In the genomic region with DNA sequence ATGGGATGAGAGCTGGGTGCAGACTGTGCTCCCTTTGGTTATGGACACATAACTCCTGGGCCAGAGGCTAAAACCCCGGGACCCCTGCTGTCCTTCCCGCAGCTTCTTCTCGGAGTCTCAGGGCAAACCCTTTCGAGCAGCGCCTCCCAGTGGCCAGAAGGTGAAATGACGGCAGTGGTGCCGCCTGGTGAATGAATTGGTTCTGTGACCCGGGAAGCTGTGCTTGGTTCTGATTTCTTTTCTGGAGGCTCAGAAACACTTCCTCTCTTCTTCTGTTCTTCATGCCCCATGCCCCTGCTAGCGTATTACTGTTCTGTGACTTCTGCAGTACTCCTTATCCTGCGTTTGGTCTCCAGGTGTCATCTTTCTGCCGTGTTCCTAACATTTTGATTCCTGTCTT, we compare ENCODE assay signal across 8 cellular contexts.
DNase-seq lines count a peak whose midpoint lies in the region; ATAC-seq, FAIRE-seq and TF ChIP-seq lines count a peak whose summit lies in the region.
"Not testable (repeated sequence)": the region's sequence is repeated elsewhere in the genome, so short reads cannot be mapped to it uniquely, and the experiment has no call there.

No MANE protein-coding gene starts in this region.

- H3K36me3 ChIP-seq in endothelial cell of umbilical vein (ENCODE audit: control insufficient read depth in 2 of 2, extremely low read depth in 1 of 2, insufficient read depth in 2 of 2, low read length in 2 of 2); lower lobe of right lung; smooth muscle cell (ENCODE audit: low read depth); upper lobe of right lung: not testable (repeated sequence)

- not testable (repeated sequence) for H3K27me3 ChIP-seq in endothelial cell of umbilical vein (ENCODE audit: control insufficient read depth in 2 of 2, insufficient read depth in 2 of 2, low read length in 2 of 2); lower lobe of right lung (ENCODE audit: low read depth); smooth muscle cell (ENCODE audit: low read depth); upper lobe of right lung

- not testable (repeated sequence) for TF ChIP-seq POLR2A in endothelial cell of umbilical vein (IDR thresholded peaks at IDR 0.05; ENCODE audit: low read depth, low read length)

- H3K4me3 Mint-ChIP-seq in activated B cell treated with CpG ODN at 0.5 μM for 24 hours: not testable (repeated sequence)

- not testable (repeated sequence) for H3K4me2 ChIP-seq in endothelial cell of umbilical vein (ENCODE audit: insufficient read depth, low read length); smooth muscle cell

- H3K27me3 Mint-ChIP-seq in activated B cell treated with CpG ODN at 0.5 μM for 24 hours: not testable (repeated sequence)

- H3K9me3 Mint-ChIP-seq in activated B cell treated with CpG ODN at 0.5 μM for 24 hours: not testable (repeated sequence)

- peak; percentile 11 for DNase-seq in ELR (ENCODE audit: low read depth)
- peak; percentile 3 for DNase-seq in NCI-H146 (lab: John Stamatoyannopoulos, UW)
- DNase-seq in activated B cell treated with CpG ODN at 0.5 μM for 24 hours: peak; percentile 25
- peak; percentile 8 for DNase-seq in activated T-helper 9 cell treated with anti-CD3 and anti-CD28 coated beads, Interleukin-2, amount 50 U/mL, for 16 hours (ENCODE audit: low read depth)
- DNase-seq in endothelial cell of umbilical vein (ENCODE audit: low read depth, low spot score); lower lobe of right lung; smooth muscle cell (lab: John Stamatoyannopoulos, UW; ENCODE audit: unreplicated experiment); upper lobe of right lung: not testable (repeated sequence)

- FAIRE-seq in endothelial cell of umbilical vein (lab: Jason Lieb, UNC): peak; percentile 92

- not testable (repeated sequence) for BruUV-seq in endothelial cell of umbilical vein (replicated peaks; lab: Mats Ljungman, UMichigan)

- TF ChIP-seq CTCF in activated B cell treated with CpG ODN at 0.5 μM for 24 hours (IDR thresholded peaks at IDR 0.05): not testable (repeated sequence)
- TF ChIP-seq CTCF in endothelial cell of umbilical vein (IDR thresholded peaks at IDR 0.05; ENCODE audit: extremely low read depth in 1 of 2, insufficient read depth in 1 of 2, low read depth in 1 of 2, low read length in 2 of 2) (peak; percentile 19 to 36), lower lobe of right lung (IDR thresholded peaks at IDR 0.05) (peak; percentile 60), smooth muscle cell (IDR thresholded peaks at IDR 0.05; ENCODE audit: borderline replicate concordance, insufficient read depth, poor library complexity, severe bottlenecking) (peak; percentile 48), upper lobe of right lung (IDR thresholded peaks at IDR 0.05) (peak; percentile 55)

- H3K4me3 ChIP-seq in endothelial cell of umbilical vein (replicated peaks in 1 of 3; ENCODE audit: insufficient read depth in 1 of 3, low read depth in 1 of 3, low read length in 3 of 3); lower lobe of right lung; smooth muscle cell; upper lobe of right lung: not testable (repeated sequence)

- not testable (repeated sequence) for ATAC-seq in activated B cell treated with CpG ODN at 0.5 μM for 24 hours (ENCODE audit: low read depth); lower lobe of right lung; upper lobe of right lung

- not testable (repeated sequence) for H3K27ac ChIP-seq in endothelial cell of umbilical vein (ENCODE audit: insufficient read depth, low read depth, low read length); lower lobe of right lung; smooth muscle cell (ENCODE audit: low read depth); upper lobe of right lung

- dilution Hi-C loops in endothelial cell of umbilical vein (cut with MboI; ENCODE audit: extremely low pct_ligation_motif_present, low sequenced_read_pairs): not testable (repeated sequence)

- not testable (repeated sequence) for H3K27ac Mint-ChIP-seq in activated B cell treated with CpG ODN at 0.5 μM for 24 hours

- H4K20me1 ChIP-seq in endothelial cell of umbilical vein (replicated peaks; ENCODE audit: control insufficient read depth, extremely low read depth, insufficient read depth, low read length); smooth muscle cell (ENCODE audit: low read depth): not testable (repeated sequence)

- H3K4me1 Mint-ChIP-seq in activated B cell treated with CpG ODN at 0.5 μM for 24 hours: not testable (repeated sequence)

- not testable (repeated sequence) for H2AFZ ChIP-seq in endothelial cell of umbilical vein (ENCODE audit: low read depth, low read length); smooth muscle cell (ENCODE audit: low read depth)

- H3K9ac ChIP-seq in endothelial cell of umbilical vein (replicated peaks; ENCODE audit: extremely low read depth, insufficient read depth, low read length); smooth muscle cell (ENCODE audit: low read depth): not testable (repeated sequence)

- POLR2A ChIA-PET in activated B cell treated with CpG ODN at 0.5 μM for 24 hours (lab: Charles Lee); endothelial cell of umbilical vein (lab: Charles Lee): not testable (repeated sequence)

- CTCF ChIA-PET in activated B cell treated with CpG ODN at 0.5 μM for 24 hours (lab: Charles Lee): not testable (repeated sequence)
- CTCF ChIA-PET in endothelial cell of umbilical vein (lab: Charles Lee): interaction anchor here (1.0 to 1.8 kb wide), 2 partner anchors 403 to 414 kb away, joined by 3 to 6 read pairs; no protein-coding TSS in a partner anchor

- not testable (repeated sequence) for H3F3A ChIP-seq in smooth muscle cell (ENCODE audit: low read depth)

- H3K9me3 ChIP-seq in endothelial cell of umbilical vein (replicated peaks; ENCODE audit: control insufficient read depth, insufficient read depth, low read length); lower lobe of right lung; smooth muscle cell (replicated peaks; ENCODE audit: low read depth); upper lobe of right lung: not testable (repeated sequence)

- not testable (repeated sequence) for H3K36me3 Mint-ChIP-seq in activated B cell treated with CpG ODN at 0.5 μM for 24 hours (ENCODE audit: low read depth)

- H3K9me1 ChIP-seq in endothelial cell of umbilical vein (replicated peaks; ENCODE audit: control insufficient read depth, extremely low read depth, insufficient read depth, low read length): not testable (repeated sequence)

- intact Hi-C loops in activated B cell treated with CpG ODN at 0.5 μM for 24 hours (cut with micrococcal nuclease): loop anchor here (2.0 kb wide), 1 partner anchor 414 kb away; no protein-coding TSS in a partner anchor
- intact Hi-C loops in endothelial cell of umbilical vein (cut with micrococcal nuclease); lower lobe of right lung (cut with DNase I); upper lobe of right lung (cut with DNase I): not testable (repeated sequence)

- 10% methylated on average over 11 of the region's 11 CpGs for WGBS in smooth muscle cell (ENCODE audit: low lambda C conversion rate)

- not testable (repeated sequence) for H3K79me2 ChIP-seq in endothelial cell of umbilical vein (ENCODE audit: control insufficient read depth, insufficient read depth, low read length); smooth muscle cell (ENCODE audit: low read depth)

- not testable (repeated sequence) for H3K4me1 ChIP-seq in endothelial cell of umbilical vein (ENCODE audit: control insufficient read depth, extremely low read depth, insufficient read depth, low read length); lower lobe of right lung; smooth muscle cell (ENCODE audit: low read depth); upper lobe of right lung
